In the genomic region with DNA sequence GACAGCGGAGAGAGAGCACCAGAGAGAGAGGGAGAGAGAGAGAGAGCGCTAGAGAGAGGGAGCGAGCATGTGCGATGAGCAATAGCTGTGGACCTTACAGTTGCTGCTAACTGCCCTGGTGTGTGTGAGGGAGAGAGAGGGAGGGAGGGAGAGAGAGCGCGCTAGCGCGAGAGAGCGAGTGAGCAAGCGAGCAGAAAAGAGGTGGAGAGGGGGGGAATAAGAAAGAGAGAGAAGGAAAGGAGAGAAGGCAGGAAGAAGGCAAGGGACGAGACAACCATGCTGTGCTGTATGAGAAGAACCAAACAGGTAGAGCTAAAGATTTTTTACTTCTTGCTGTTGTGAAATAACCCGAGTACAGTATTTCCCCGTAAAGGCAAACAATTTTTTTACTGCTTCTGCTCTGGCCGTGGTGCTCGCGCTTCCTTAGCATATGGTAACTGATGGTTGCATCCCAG, we compare ENCODE assay signal across 9 cellular contexts. TPM values are rescaled to one million over a fixed set of nuclear protein-coding genes. Genes with fewer than 3 reads are reported as not detected.
DNase-seq lines count a peak whose midpoint lies in the region; ATAC-seq, FAIRE-seq and TF ChIP-seq lines count a peak whose summit lies in the region.
"Had no signal": no experiment of that assay in that cellular context is flagged by ENCODE, and none has a peak within 500 bp of the region (broad histone marks: within the 10 kb centered on the region; RNA-seq: fewer than 3 reads in every experiment).

A gene with protein sequence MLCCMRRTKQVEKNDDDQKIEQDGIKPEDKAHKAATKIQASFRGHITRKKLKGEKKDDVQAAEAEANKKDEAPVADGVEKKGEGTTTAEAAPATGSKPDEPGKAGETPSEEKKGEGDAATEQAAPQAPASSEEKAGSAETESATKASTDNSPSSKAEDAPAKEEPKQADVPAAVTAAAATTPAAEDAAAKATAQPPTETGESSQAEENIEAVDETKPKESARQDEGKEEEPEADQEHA (plus strand): TSS at position 97 of the 455 bp plus-strand sequence. CDS start 180 bp downstream, at position 277.

- H3K79me2 ChIP-seq in fibroblast of lung (ENCODE audit: control insufficient read depth, insufficient read depth, low read length) = no peaks in the 10 kb centered on the region

- H3K27ac ChIP-seq in fibroblast of lung (ENCODE audit: insufficient read depth, low read length) (no peak within 1 kb of the TSS), vagina (no peak within 1 kb of the TSS)
- H3K27ac ChIP-seq: BLaER1 had no signal

- FAIRE-seq in RCC 7860 (lab: Jason Lieb, UNC) = no peak

- H2AFZ ChIP-seq in fibroblast of lung (ENCODE audit: low read length) = peak within 1 kb of the TSS; percentile 79

- peak; percentile 38 for DNase-seq in activated CD4-positive, alpha-beta T cell treated with anti-CD3 and anti-CD28 coated beads for 36 hours
- DNase-seq in activated CD4-positive, alpha-beta T cell treated with anti-CD3 and anti-CD28 coated beads for 1 hour = no peak
- DNase-seq in RCC 7860 (ENCODE audit: low spot score) (peak; percentile 25), fibroblast of lung (ENCODE audit: low read depth in 2 of 2) (peak; percentile 87 to 96), myocyte (ENCODE audit: low read depth) (peak; percentile 66), vagina (ENCODE audit: extremely low spot score in 2 of 2) (no peak), RKO (ENCODE audit: low spot score) (no peak), HUDEP-2 (lab: John Stamatoyannopoulos, UW; ENCODE audit: unreplicated experiment in 76 of 76) (no peak)

- TF ChIP-seq CTCF in fibroblast of lung (conservative IDR thresholded peaks at IDR 0.05 in 1 of 2, IDR thresholded peaks at IDR 0.05 in 1 of 2; ENCODE audit: low read depth in 1 of 2, low read length in 2 of 2) = no peak
- no peak for TF ChIP-seq CTCF in vagina (IDR thresholded peaks at IDR 0.05)

- H4K20me1 ChIP-seq in fibroblast of lung (ENCODE audit: control insufficient read depth, extremely low read depth, insufficient read depth, low read length) = no peaks in the 10 kb centered on the region
- H4K20me1 ChIP-seq: BLaER1 had no signal

- no peak within 1 kb of the TSS for H3K9ac ChIP-seq in fibroblast of lung (ENCODE audit: insufficient read depth, low read length)
- H3K9ac ChIP-seq: BLaER1 had no signal

- no peak for TF ChIP-seq POLR2A in vagina (IDR thresholded peaks at IDR 0.05)

- H3K9me3 Mint-ChIP-seq in activated CD4-positive, alpha-beta T cell treated with anti-CD3 and anti-CD28 coated beads for 36 hours (ENCODE audit: low read depth) = no peaks in the 10 kb centered on the region

- H3K4me1 Mint-ChIP-seq in activated CD4-positive, alpha-beta T cell treated with anti-CD3 and anti-CD28 coated beads for 36 hours = peaks cover 12% of the 10 kb centered on the region

- peaks cover 6% of the 10 kb centered on the region for H3K27me3 ChIP-seq in fibroblast of lung (ENCODE audit: control insufficient read depth, insufficient read depth, low read length)
- H3K27me3 ChIP-seq in vagina = peaks cover 4% of the 10 kb centered on the region
- H3K27me3 ChIP-seq: BLaER1 had no signal

- CTCF ChIA-PET in activated CD4-positive, alpha-beta T cell treated with anti-CD3 and anti-CD28 coated beads for 36 hours (lab: Charles Lee) = interaction anchor here (0.7 to 1.3 kb wide), 2 partner anchors 8 to 1085 kb away, joined by 3 to 4 read pairs; no protein-coding TSS in a partner anchor

- peak within 1 kb of the TSS; percentile 80 for H3K4me2 ChIP-seq in fibroblast of lung (ENCODE audit: extremely low read depth, insufficient read depth, low read length)
- H3K4me2 ChIP-seq: BLaER1 had no signal

- H3K4me1 ChIP-seq in fibroblast of lung (ENCODE audit: control insufficient read depth, extremely low read depth, insufficient read depth, low read length) (no peaks in the 10 kb centered on the region), vagina (peaks cover 8% of the 10 kb centered on the region)

- peak within 1 kb of the TSS; percentile 21 for H3K4me3 Mint-ChIP-seq in activated CD4-positive, alpha-beta T cell treated with anti-CD3 and anti-CD28 coated beads for 36 hours

- H3K9me3 ChIP-seq in fibroblast of lung (ENCODE audit: control insufficient read depth, insufficient read depth, low read depth, low read length) = no peaks in the 10 kb centered on the region
- no peaks in the 10 kb centered on the region for H3K9me3 ChIP-seq in vagina
- H3K9me3 ChIP-seq: BLaER1 had no signal

- no peak within 1 kb of the TSS for H3K27ac Mint-ChIP-seq in activated CD4-positive, alpha-beta T cell treated with anti-CD3 and anti-CD28 coated beads for 36 hours

- ATAC-seq in activated CD4-positive, alpha-beta T cell treated with anti-CD3 and anti-CD28 coated beads for 36 hours = peak; percentile 60

- intact Hi-C loops in activated CD4-positive, alpha-beta T cell treated with anti-CD3 and anti-CD28 coated beads for 36 hours (cut with DNase I, micrococcal nuclease) = no loop called here
- intact Hi-C loops in vagina (cut with DNase I) = loop anchor here (5.0 kb wide), 1 partner anchor 49 kb away; no protein-coding TSS in a partner anchor

- H3K27me3 Mint-ChIP-seq in activated CD4-positive, alpha-beta T cell treated with anti-CD3 and anti-CD28 coated beads for 36 hours = peaks cover 44% of the 10 kb centered on the region

- no peaks in the 10 kb centered on the region for H3K36me3 ChIP-seq in fibroblast of lung (ENCODE audit: control insufficient read depth, insufficient read depth, low read length)
- H3K36me3 ChIP-seq in vagina = no peaks in the 10 kb centered on the region
- H3K36me3 ChIP-seq: BLaER1 had no signal

- H3K4me3 ChIP-seq in fibroblast of lung (replicated peaks in 1 of 4; ENCODE audit: control extremely low read depth in 1 of 4, insufficient read depth in 1 of 4, low read depth in 3 of 4, low read length in 4 of 4) (peak within 1 kb of the TSS; percentile 23 to 82 (median 54)), vagina (peak within 1 kb of the TSS; percentile 11)
- H3K4me3 ChIP-seq: BLaER1 had no signal

- no peaks in the 10 kb centered on the region for H3K36me3 Mint-ChIP-seq in activated CD4-positive, alpha-beta T cell treated with anti-CD3 and anti-CD28 coated beads for 36 hours (ENCODE audit: low read depth)

- POLR2A ChIA-PET in activated CD4-positive, alpha-beta T cell treated with anti-CD3 and anti-CD28 coated beads for 36 hours (lab: Charles Lee) = no interaction called here

RNA-seq across cellular contexts. Expression of the gene that starts here (rescaled TPM):
- total RNA-seq in activated CD4-positive, alpha-beta T cell treated with anti-CD3 and anti-CD28 coated beads for 36 hours = not detected
- total RNA-seq in fibroblast of lung = under 0.01 and 0.17 TPM in 2 replicates
- polyA plus RNA-seq in fibroblast of lung = 0.54 and 2.1 TPM in 2 replicates
- 0.33 and 1.7 TPM in 2 replicates for polyA plus RNA-seq in fibroblast of lung (2012)
- polyA minus RNA-seq in fibroblast of lung (ENCODE audit: low replicate concordance) = not detected in 2 replicates
- total RNA-seq in myocyte = 0.16 TPM in 2 replicates
- 0.10 TPM for polyA plus RNA-seq in myocyte (2012)
- 4.9 TPM for total RNA-seq in vagina

Comparison
In these comparisons a context has a peak if more than half of its experiments do, and no peak if none do; other contexts are left out.
1. Peak in DNase-seq and ATAC-seq in activated CD4-positive, alpha-beta T cell treated with anti-CD3 and anti-CD28 coated beads for 36 hours; RNA of the gene not detected or under 1 TPM.
2. Peak in DNase-seq in myocyte; RNA of the gene not detected or under 1 TPM.
3. DNase-seq: peak in RCC 7860 (single experiment) and fibroblast of lung (2 of 2); none in activated CD4-positive, alpha-beta T cell treated with anti-CD3 and anti-CD28 coated beads for 1 hour (single experiment), vagina (0 of 2), RKO (single experiment) and HUDEP-2 (0 of 76).